Comparison of ENCODE assay signal across 2 cellular contexts in genomic region chr6:169960531-169960890, GRCh38.
TF ChIP-seq lines count a peak whose summit lies in the region.

No MANE protein-coding gene starts in this region.

TF ChIP-seq in SK-N-SH, 30 proteins besides CTCF, POLR2A, EP300 and RAD21 (continued from another document):
- TF ChIP-seq NFIC (IDR thresholded peaks at IDR 0.05; ENCODE audit: borderline replicate concordance) = no peak
- TF ChIP-seq FOXJ3 (CRISPR knock-in tag; IDR thresholded peaks at IDR 0.05) = no peak
- no peak for TF ChIP-seq USF2 (IDR thresholded peaks at IDR 0.05; ENCODE audit: borderline replicate concordance, low read depth, low read length)

TF ChIP-seq in SK-N-SH treated with all-trans-retinoic acid at 6 μM for 48 hours, 23 proteins besides CTCF, POLR2A, EP300 and RAD21 (continued from another document):
- TF ChIP-seq TSHZ2 (CRISPR knock-in tag; IDR thresholded peaks at IDR 0.05) (no peak), BACH2 (CRISPR knock-in tag; IDR thresholded peaks at IDR 0.05; ENCODE audit: borderline replicate concordance) (no peak), ARNTL (CRISPR knock-in tag; IDR thresholded peaks at IDR 0.05; ENCODE audit: borderline replicate concordance, low read depth) (no peak), TOX (CRISPR knock-in tag; IDR thresholded peaks at IDR 0.05; ENCODE audit: borderline replicate concordance) (no peak), PATZ1 (CRISPR knock-in tag; IDR thresholded peaks at IDR 0.05; ENCODE audit: borderline replicate concordance) (no peak), SNAI2 (CRISPR knock-in tag; IDR thresholded peaks at IDR 0.05) (no peak), TCF4 (CRISPR knock-in tag; IDR thresholded peaks at IDR 0.05; ENCODE audit: borderline replicate concordance) (no peak), ZFP3 (CRISPR knock-in tag; IDR thresholded peaks at IDR 0.05) (no peak)
- TF ChIP-seq, protein P1, sequence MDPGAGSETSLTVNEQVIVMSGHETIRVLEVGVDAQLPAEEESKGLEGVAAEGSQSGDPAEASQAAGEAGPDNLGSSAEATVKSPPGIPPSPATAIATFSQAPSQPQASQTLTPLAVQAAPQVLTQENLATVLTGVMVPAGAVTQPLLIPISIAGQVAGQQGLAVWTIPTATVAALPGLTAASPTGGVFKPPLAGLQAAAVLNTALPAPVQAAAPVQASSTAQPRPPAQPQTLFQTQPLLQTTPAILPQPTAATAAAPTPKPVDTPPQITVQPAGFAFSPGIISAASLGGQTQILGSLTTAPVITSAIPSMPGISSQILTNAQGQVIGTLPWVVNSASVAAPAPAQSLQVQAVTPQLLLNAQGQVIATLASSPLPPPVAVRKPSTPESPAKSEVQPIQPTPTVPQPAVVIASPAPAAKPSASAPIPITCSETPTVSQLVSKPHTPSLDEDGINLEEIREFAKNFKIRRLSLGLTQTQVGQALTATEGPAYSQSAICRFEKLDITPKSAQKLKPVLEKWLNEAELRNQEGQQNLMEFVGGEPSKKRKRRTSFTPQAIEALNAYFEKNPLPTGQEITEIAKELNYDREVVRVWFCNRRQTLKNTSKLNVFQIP (CRISPR knock-in tag; IDR thresholded peaks at IDR 0.05; ENCODE audit: borderline replicate concordance, low read depth) = no peak
